Comparison of ENCODE assay signal across 16 cellular contexts in the genomic region with DNA sequence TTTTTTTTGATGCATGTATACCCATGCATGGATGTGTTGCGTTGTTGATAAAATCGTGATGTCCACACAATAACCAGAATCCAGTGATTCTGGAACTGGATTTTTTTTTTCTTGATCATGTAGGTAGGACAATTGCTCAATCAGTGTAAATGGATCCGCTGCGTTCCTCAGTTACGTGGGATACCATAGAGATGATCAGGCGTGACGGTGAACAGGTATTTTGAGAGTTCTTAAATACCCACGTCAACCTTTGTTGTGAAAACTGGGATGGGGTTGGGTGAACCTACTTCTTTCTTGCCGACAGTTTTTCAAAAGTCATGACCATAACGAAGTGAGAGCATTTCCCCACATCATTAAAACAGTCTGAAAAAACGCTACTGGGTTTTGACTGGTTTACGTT. TPM values are rescaled to one million over a fixed set of nuclear protein-coding genes. Genes with fewer than 3 reads are reported as not detected.
DNase-seq lines count a peak whose midpoint lies in the region; ATAC-seq, FAIRE-seq and TF ChIP-seq lines count a peak whose summit lies in the region.
"Had no signal": no experiment of that assay in that cellular context is flagged by ENCODE, and none has a peak within 500 bp of the region (broad histone marks: within the 10 kb centered on the region; RNA-seq: fewer than 3 reads in every experiment).

No MANE protein-coding gene starts in this region.

- H3K79me2 ChIP-seq in H1 (ENCODE audit: control insufficient read depth in 1 of 2, insufficient read depth in 2 of 2, low read length in 2 of 2) = no peaks in the 10 kb centered on the region

- H3K23me2 ChIP-seq in H1 (ENCODE audit: low read depth, low read length) = no peaks in the 10 kb centered on the region; the same call in 1 of the 2 replicates

- no peak overlapping the region for H4K5ac ChIP-seq in H1 (ENCODE audit: insufficient read length, low read depth, low read length)

- FAIRE-seq in H1 (lab: Jason Lieb, UNC) = peak; percentile 76
- FAIRE-seq: endometrium, islet of Langerhans had no signal

- no peaks in the 10 kb centered on the region for H3K9me3 Mint-ChIP-seq in activated T-cell treated with anti-CD3 and anti-CD28 coated beads, Interleukin-2, amount 50 U/mL, for 4 hours
- H3K9me3 Mint-ChIP-seq in T-cell = no peaks in the 10 kb centered on the region
- H3K9me3 Mint-ChIP-seq in progenitor cell of endocrine pancreas (ENCODE audit: low read depth) = peaks cover 24% of the 10 kb centered on the region

- H2BK5ac ChIP-seq in H1 (ENCODE audit: low read depth, low read length) = no peak overlapping the region

- intact Hi-C loops in Right ventricle myocardium superior (cut with DNase I) = no loop called here

- H4K91ac ChIP-seq in H1 (replicated peaks; ENCODE audit: insufficient read length, low read length) = peak overlapping the region; percentile 27

- H3K4ac ChIP-seq in H1 (replicated peaks; ENCODE audit: insufficient read length, low read depth, low read length) = no peak overlapping the region

- H2BK12ac ChIP-seq in H1 (ENCODE audit: low read depth, low read length) = no peak overlapping the region

- no peaks in the 10 kb centered on the region for H3K36me3 Mint-ChIP-seq in activated T-cell treated with anti-CD3 and anti-CD28 coated beads, Interleukin-2, amount 50 U/mL, for 4 hours (ENCODE audit: insufficient read depth)
- H3K36me3 Mint-ChIP-seq in T-cell (no peaks in the 10 kb centered on the region), progenitor cell of endocrine pancreas (ENCODE audit: insufficient read depth) (no peaks in the 10 kb centered on the region)

- no peak overlapping the region for H2BK120ac ChIP-seq in H1 (replicated peaks; ENCODE audit: low read depth, low read length)

- H3K4me1 ChIP-seq in H1 (replicated peaks in 1 of 4; ENCODE audit: control insufficient read depth in 3 of 4, insufficient read depth in 4 of 4, low read length in 3 of 4) = peaks cover 2 to 6% (median 3%) of the 10 kb centered on the region in 4 experiments; a peak in 4 of 7 replicates
- H3K4me1 ChIP-seq: gastrocnemius medialis, psoas muscle had no signal

- H3K9me3 ChIP-seq in H1 (ENCODE audit: insufficient read depth in 2 of 2, low read depth in 1 of 2, low read length in 1 of 2) = no peaks in the 10 kb centered on the region
- H3K9me3 ChIP-seq: gastrocnemius medialis, psoas muscle, SK-N-SH had no signal

- no peak overlapping the region for H2BK20ac ChIP-seq in H1 (ENCODE audit: low read length)

- H3K9ac ChIP-seq in H1 (replicated peaks in 1 of 4; ENCODE audit: extremely low read depth in 1 of 4, low read depth in 3 of 4, low read length in 3 of 4) = no peak overlapping the region
- H3K9ac ChIP-seq: SK-N-SH had no signal

- H3K27me3 ChIP-seq in H1 (replicated peaks in 1 of 4; ENCODE audit: control insufficient read depth in 3 of 4, extremely low read depth in 1 of 4, insufficient read depth in 3 of 4, low read length in 3 of 4) = no peaks in the 10 kb centered on the region
- H3K27me3 ChIP-seq: cardiac muscle cell had no signal

- peak overlapping the region in 1 of 2 experiments; percentile 67; a peak in 1 of 4 replicates for H3K4me2 ChIP-seq in H1 (ENCODE audit: insufficient read depth in 1 of 2, low read depth in 2 of 2, low read length in 2 of 2)
- H3K4me2 ChIP-seq: SK-N-SH had no signal

- H3K14ac ChIP-seq in H1 (ENCODE audit: insufficient read length) = no peak overlapping the region

- 91% methylated on average over 10 of the region's 12 CpGs; no CpG with 5 or more reads in 1 of the 2 experiments for WGBS in H1 (ENCODE audit: extremely low coverage in 1 of 2, insufficient coverage in 1 of 2, insufficient read length in 1 of 2, insufficient replicate concordance in 2 of 2, low coverage in 1 of 2, low lambda C conversion rate in 2 of 2, missing lambda C conversion rate in 1 of 2), 2 experiments

- TF ChIP-seq CTCF in H1 (IDR thresholded peaks at IDR 0.05; ENCODE audit: control extremely low read depth in 1 of 3, insufficient read depth in 1 of 3, low read depth in 1 of 3, low read length in 3 of 3) = no peak
- no peak for TF ChIP-seq CTCF in progenitor cell of endocrine pancreas (IDR thresholded peaks at IDR 0.05; ENCODE audit: unreplicated experiment)

- no peak overlapping the region for H2AK5ac ChIP-seq in H1 (ENCODE audit: low read depth, low read length)

- H3K79me1 ChIP-seq in H1 (ENCODE audit: low read depth, low read length) = no peaks in the 10 kb centered on the region

- no peak overlapping the region for H3K27ac ChIP-seq in H1 (ENCODE audit: low read depth, low read length)
- H3K27ac ChIP-seq: cardiac muscle cell, gastrocnemius medialis, psoas muscle had no signal

- H3K27me3 Mint-ChIP-seq in activated T-cell treated with anti-CD3 and anti-CD28 coated beads, Interleukin-2, amount 50 U/mL, for 4 hours (ENCODE audit: low read depth) = no peaks in the 10 kb centered on the region
- H3K27me3 Mint-ChIP-seq in T-cell (peaks cover 0 to 5% of the 10 kb centered on the region in 2 donors), progenitor cell of endocrine pancreas (no peaks in the 10 kb centered on the region)

- H3K36me3 ChIP-seq in H1 (ENCODE audit: control insufficient read depth in 2 of 4, insufficient read depth in 4 of 4, low read length in 3 of 4) = no peaks in the 10 kb centered on the region; a peak in 1 of 8 replicates
- H3K36me3 ChIP-seq: cardiac muscle cell, gastrocnemius medialis had no signal

- CTCF ChIA-PET in T-cell (lab: Charles Lee) = interaction anchor here in 1 of 2 donors (0.8 kb wide), 1 partner anchor 124 kb away, joined by 3 read pairs; no protein-coding TSS in a partner anchor
- CTCF ChIA-PET in H1 (lab: Charles Lee; ENCODE audit: partially characterized antibody) = no interaction called here

- 0 out of 2 replicates have a peak overlapping the region, but pooled peaks have one; percentile 78 for H2AFZ ChIP-seq in H1 (ENCODE audit: low read length)

- TF ChIP-seq POLR2A in H1 (IDR thresholded peaks at IDR 0.05; ENCODE audit: control extremely low read depth in 1 of 2, low read depth in 2 of 2, low read length in 2 of 2) = no peak

- H4K8ac ChIP-seq in H1 (ENCODE audit: extremely low read depth, insufficient read depth, low read length) = no peak overlapping the region

- no peak for ATAC-seq in activated T-cell treated with anti-CD3 and anti-CD28 coated beads, Interleukin-2, amount 50 U/mL, for 4 hours
- ATAC-seq in T-cell (replicated peaks in 1 of 4) = no peak
- ATAC-seq in Right ventricle myocardium superior (ENCODE audit: poor library complexity) = no peak
- no peak for ATAC-seq in GM18870 (IDR thresholded peaks at IDR 0.05; ENCODE audit: unreplicated experiment)

- peaks cover 3% of the 10 kb centered on the region for H3K4me1 Mint-ChIP-seq in activated T-cell treated with anti-CD3 and anti-CD28 coated beads, Interleukin-2, amount 50 U/mL, for 4 hours (ENCODE audit: low read depth)
- peaks cover 3 to 13% (median 8%) of the 10 kb centered on the region in 3 donors for H3K4me1 Mint-ChIP-seq in T-cell
- H3K4me1 Mint-ChIP-seq in progenitor cell of endocrine pancreas (ENCODE audit: low read depth) = peaks cover 5% of the 10 kb centered on the region

- no peak for TF ChIP-seq EP300 in H1 (IDR thresholded peaks at IDR 0.05; ENCODE audit: borderline replicate concordance in 1 of 2, low read depth in 2 of 2, low read length in 2 of 2)

- no peak overlapping the region for H3K56ac ChIP-seq in H1 (replicated peaks; ENCODE audit: insufficient read length, low read depth, low read length)

- H3K18ac ChIP-seq in H1 (ENCODE audit: extremely low read depth, low read length) = no peak overlapping the region

- no peaks in the 10 kb centered on the region for H4K20me1 ChIP-seq in H1 (replicated peaks in 1 of 2; ENCODE audit: control insufficient read depth in 1 of 2, insufficient read depth in 2 of 2, low read length in 2 of 2)

- H3K4me3 Mint-ChIP-seq in activated T-cell treated with anti-CD3 and anti-CD28 coated beads, Interleukin-2, amount 50 U/mL, for 4 hours = peak overlapping the region; percentile 68
- H3K4me3 Mint-ChIP-seq in T-cell (peak overlapping the region; percentile 54 to 74 (median 72)), progenitor cell of endocrine pancreas (ENCODE audit: low read depth) (peak overlapping the region; percentile 59)

- H2BK15ac ChIP-seq in H1 (ENCODE audit: low read length) = no peak overlapping the region

- POLR2A ChIA-PET in T-cell (lab: Charles Lee) = no interaction called here
- POLR2A ChIA-PET in H1 (lab: Charles Lee; ENCODE audit: partially characterized antibody) = no interaction called here

- no peak for DNase-seq in activated T-cell treated with anti-CD3 and anti-CD28 coated beads, Interleukin-2, amount 50 U/mL, for 4 hours
- no peak for DNase-seq in activated T-cell treated with anti-CD3 and anti-CD28 coated beads, Interleukin-2, amount 50 U/mL, for 1 hour
- no peak for DNase-seq in T-cell
- no peak for DNase-seq in H1 (ENCODE audit: low read depth in 1 of 2, low spot score in 2 of 2)
- no peak for DNase-seq in progenitor cell of endocrine pancreas (ENCODE audit: low spot score, unreplicated experiment)
- DNase-seq in Right ventricle myocardium superior = no peak
- DNase-seq in NOMO-1 treated with DMSO at 0.1 percent for 48 hours (lab: John Stamatoyannopoulos, UW; ENCODE audit: unreplicated experiment) = no peak
- DNase-seq: HFFc6, KG1 had no signal

- TF ChIP-seq RAD21 in H1 (IDR thresholded peaks at IDR 0.05 in 1 of 2, conservative IDR thresholded peaks at IDR 0.05 in 1 of 2; ENCODE audit: low read depth in 2 of 2, low read length in 2 of 2) = no peak

- H3K27ac Mint-ChIP-seq in T-cell (no peak overlapping the region), progenitor cell of endocrine pancreas (no peak overlapping the region)
- H3K27ac Mint-ChIP-seq: HFFc6 had no signal

- peak overlapping the region in 1 of 4 experiments; percentile 61; a peak in 1 of 8 replicates for H3K4me3 ChIP-seq in H1 (ENCODE audit: extremely low read depth in 1 of 4, insufficient read depth in 2 of 4, low read depth in 3 of 4, low read length in 4 of 4)

- H3K23ac ChIP-seq in H1 (ENCODE audit: insufficient read length) = no peak overlapping the region

TF ChIP-seq in H1, 55 proteins besides CTCF, POLR2A, EP300 and RAD21 (continues in another document):
- TF ChIP-seq SP2 (IDR thresholded peaks at IDR 0.05; ENCODE audit: low read length) (no peak), NANOG (IDR thresholded peaks at IDR 0.05; ENCODE audit: insufficient read depth, low read depth, low read length, poor library complexity, severe bottlenecking) (no peak)

RNA-seq across cellular contexts. Expression of gene SMIM10L2A, which starts 0.9 kb away (rescaled TPM):
- under 1 TPM; 0.38 to 0.66 (median 0.61) TPM for total RNA-seq in activated T-cell treated with anti-CD3 and anti-CD28 coated beads, Interleukin-2, amount 50 U/mL, for 4 hours
- total RNA-seq in T-cell = 1 to 10 TPM; 1.4 to 3.3 (median 2.6) TPM
- total RNA-seq in H1 (2021; fragmentation: NEBNext Ultra II Directional; extraction: Animal tissue kit (Norgen Biotek cat#: 25700)) = 5.0 TPM in 2 replicates
- polyA plus RNA-seq in H1 (2011; rRNA removed) = 7.5 and 10.7 TPM in 2 replicates
- 10.1 TPM for polyA plus RNA-seq in H1 (2011; cell fraction: cytosol; rRNA removed)
- polyA plus RNA-seq in H1 (2011; cell fraction: nucleus; rRNA removed) = 24.5 TPM
- 5.3 to 9.3 TPM (median 7.0 TPM) in 4 replicates for polyA plus RNA-seq in H1 (2012, experiment 1 of 2)
- 4.5 TPM for polyA plus RNA-seq in H1 (2012, experiment 2 of 2)
- 2.0 TPM for polyA plus RNA-seq in H1 (2013, experiment 1 of 2)
- 1.5 TPM for polyA plus RNA-seq in H1 (2013, experiment 2 of 2)
- 5.7 and 8.3 TPM in 2 replicates for polyA minus RNA-seq in H1 (2011; rRNA and poly(A)+ RNA removed)
- polyA minus RNA-seq in H1 (2011; cell fraction: cytosol; rRNA and poly(A)+ RNA removed) = 5.4 TPM
- 11.0 TPM for polyA minus RNA-seq in H1 (2011; cell fraction: nucleus; rRNA and poly(A)+ RNA removed)
- 9.0 and 9.5 TPM in 2 replicates for total RNA-seq in progenitor cell of endocrine pancreas
- total RNA-seq in Right ventricle myocardium superior = 1.6 TPM
- total RNA-seq: HFFc6 had no signal
